ENCODE assay signal across 21 cellular contexts in genomic region chr20:46509523-46509922, GRCh38. TPM values are rescaled to one million over a fixed set of nuclear protein-coding genes. Genes with fewer than 3 reads are reported as not detected.
DNase-seq lines count a peak whose midpoint lies in the region; ATAC-seq and TF ChIP-seq lines count a peak whose summit lies in the region.
"Had no signal": no experiment of that assay in that cellular context is flagged by ENCODE, and none has a peak within 500 bp of the region (broad histone marks: within the 10 kb centered on the region; RNA-seq: fewer than 3 reads in every experiment).

No MANE protein-coding gene starts in this region.

- H3K4me3 ChIP-seq in Karpas-422 (ENCODE audit: low read length) (no peak overlapping the region), dorsolateral prefrontal cortex (no peak overlapping the region), stomach (no peak overlapping the region)
- H3K4me3 ChIP-seq: GM23338, MG63, SJSA1 had no signal

- H4K20me1 ChIP-seq in Karpas-422 (ENCODE audit: insufficient read depth, low read depth, low read length) = no peaks in the 10 kb centered on the region

- intact Hi-C loops in activated CD4-positive, alpha-beta T cell treated with anti-CD3 and anti-CD28 coated beads for 36 hours (cut with DNase I, micrococcal nuclease) = no loop called here
- intact Hi-C loops in dorsolateral prefrontal cortex (cut with DNase I) (no loop called here), stomach (cut with DNase I; ENCODE audit: low total_unique reads) (no loop called here)

- TF ChIP-seq CTCF in dorsolateral prefrontal cortex (IDR thresholded peaks at IDR 0.05 in 54 of 56, conservative IDR thresholded peaks at IDR 0.05 in 2 of 56; ENCODE audit: low read depth in 1 of 56, partially characterized antibody in 56 of 56) (no peak), stomach (IDR thresholded peaks at IDR 0.05) (no peak)

- no peak overlapping the region for H3K9ac ChIP-seq in Karpas-422 (ENCODE audit: low read length)

- H3K4me3 Mint-ChIP-seq in activated CD4-positive, alpha-beta T cell treated with anti-CD3 and anti-CD28 coated beads for 36 hours = no peak overlapping the region
- H3K4me3 Mint-ChIP-seq: GM23338 had no signal

- WGBS in stomach, 5 donors = 75 to 86% (median 79%) methylated on average over 2 of the region's 2 CpGs

- no peaks in the 10 kb centered on the region for H3K79me2 ChIP-seq in Karpas-422 (ENCODE audit: low read length)

- H3K27ac ChIP-seq in Karpas-422 (ENCODE audit: low read length) (no peak overlapping the region), dorsolateral prefrontal cortex (no peak overlapping the region), stomach (no peak overlapping the region)
- H3K27ac ChIP-seq: HL-60, SJSA1 had no signal

- H3K27ac Mint-ChIP-seq in activated CD4-positive, alpha-beta T cell treated with anti-CD3 and anti-CD28 coated beads for 36 hours = no peak overlapping the region
- H3K27ac Mint-ChIP-seq: GM23338 had no signal

- ATAC-seq in activated CD4-positive, alpha-beta T cell treated with anti-CD3 and anti-CD28 coated beads for 36 hours = no peak
- no peak for ATAC-seq in HG03565 (IDR thresholded peaks at IDR 0.05; ENCODE audit: unreplicated experiment)
- no peak for ATAC-seq in HG03442 (IDR thresholded peaks at IDR 0.05; ENCODE audit: unreplicated experiment)
- ATAC-seq: GM23338, PC-3 had no signal

- H3K9me3 Mint-ChIP-seq in activated CD4-positive, alpha-beta T cell treated with anti-CD3 and anti-CD28 coated beads for 36 hours (ENCODE audit: low read depth) = peaks cover 3% of the 10 kb centered on the region

- peaks cover 30% of the 10 kb centered on the region for H3K4me1 Mint-ChIP-seq in activated CD4-positive, alpha-beta T cell treated with anti-CD3 and anti-CD28 coated beads for 36 hours
- H3K4me1 Mint-ChIP-seq: GM23338 had no signal

- CTCF ChIA-PET in activated CD4-positive, alpha-beta T cell treated with anti-CD3 and anti-CD28 coated beads for 36 hours (lab: Charles Lee) = no interaction called here

- no peak for TF ChIP-seq EP300 in stomach (IDR thresholded peaks at IDR 0.05)

- POLR2A ChIA-PET in activated CD4-positive, alpha-beta T cell treated with anti-CD3 and anti-CD28 coated beads for 36 hours (lab: Charles Lee) = interaction anchor here (0.6 kb wide), 1 partner anchor 13 kb away, joined by 4 read pairs; no protein-coding TSS in a partner anchor

- H3K27me3 ChIP-seq in Karpas-422 (ENCODE audit: low read length) = no peaks in the 10 kb centered on the region
- peaks cover 0 to 4% (median 0%) of the 10 kb centered on the region in 45 donors for H3K27me3 ChIP-seq in dorsolateral prefrontal cortex
- peaks cover 0 to 3% (median under 1%) of the 10 kb centered on the region in 3 donors for H3K27me3 ChIP-seq in stomach
- H3K27me3 ChIP-seq: MG63 had no signal

- no peak overlapping the region for H2AFZ ChIP-seq in Karpas-422 (ENCODE audit: low read length)
- H2AFZ ChIP-seq: GM23338 had no signal

- no peaks in the 10 kb centered on the region for H3K9me3 ChIP-seq in Karpas-422 (ENCODE audit: low read length)
- no peaks in the 10 kb centered on the region for H3K9me3 ChIP-seq in stomach
- H3K9me3 ChIP-seq: Caco-2, MG63 had no signal

- H3K36me3 Mint-ChIP-seq in activated CD4-positive, alpha-beta T cell treated with anti-CD3 and anti-CD28 coated beads for 36 hours (ENCODE audit: low read depth) = peaks cover 10% of the 10 kb centered on the region

- H3K36me3 ChIP-seq in Karpas-422 (ENCODE audit: insufficient read depth, low read length) (no peaks in the 10 kb centered on the region), stomach (no peaks in the 10 kb centered on the region)
- H3K36me3 ChIP-seq: MG63, SJSA1 had no signal

- H3K27me3 Mint-ChIP-seq in activated CD4-positive, alpha-beta T cell treated with anti-CD3 and anti-CD28 coated beads for 36 hours = peaks cover 37% of the 10 kb centered on the region

- H3K4me2 ChIP-seq in Karpas-422 (ENCODE audit: low read depth, low read length, poor library complexity, severe bottlenecking) = no peak overlapping the region
- H3K4me2 ChIP-seq: GM23338 had no signal

- no peak for TF ChIP-seq POLR2A in stomach (IDR thresholded peaks at IDR 0.05)

- peak; percentile 22 for DNase-seq in activated CD4-positive, alpha-beta T cell treated with anti-CD3 and anti-CD28 coated beads for 36 hours
- no peak for DNase-seq in activated CD4-positive, alpha-beta T cell treated with anti-CD3 and anti-CD28 coated beads for 48 hours
- DNase-seq in Karpas-422 = peak; percentile 31
- peak in 8 of 10 donors; percentile 31 to 79 (median 55) for DNase-seq in dorsolateral prefrontal cortex
- DNase-seq in superior temporal gyrus (ENCODE audit: extremely low spot score) = peak; percentile 44
- no peak for DNase-seq in stomach
- DNase-seq: Caco-2, DMS79, KG1, MG63, NCI-H1436, NCI-H2081 treated with DMSO at 0.1 percent for 48 hours, NCI-H226, NCI-H526, PC-3 had no signal

- no peaks in the 10 kb centered on the region for H3K4me1 ChIP-seq in Karpas-422 (ENCODE audit: low read length)
- peaks cover 0 to 15% (median 11%) of the 10 kb centered on the region in 4 donors for H3K4me1 ChIP-seq in stomach
- H3K4me1 ChIP-seq: Caco-2, SJSA1 had no signal

- H3K9me2 ChIP-seq in Karpas-422 (replicated peaks; ENCODE audit: insufficient read depth, low read length) = no peaks in the 10 kb centered on the region

RNA-seq across cellular contexts. Expression of gene ZNF334, which starts 3.8 kb away (rescaled TPM):
- total RNA-seq in activated CD4-positive, alpha-beta T cell treated with anti-CD3 and anti-CD28 coated beads for 36 hours = 1 to 10 TPM; 3.4 to 4.9 TPM
- not detected in 2 replicates for total RNA-seq in Karpas-422 (2014; rRNA removed; shearing (Covaris generic); ENCODE audit: low replicate concordance)
- total RNA-seq in dorsolateral prefrontal cortex (10 to 100 TPM in 119 of 120 experiments, 1 to 10 TPM in 1; 9.9 to 30.3 (median 15.7) TPM), stomach (10 to 100 TPM in 2 of 5 donors, 1 to 10 TPM in 3; 1.4 to 12.8 (median 5.4) TPM)
- 1 to 10 TPM; 1.6 to 4.4 (median 2.0) TPM for polyA plus RNA-seq in stomach
- total RNA-seq: Caco-2, G401 had no signal

RNA-seq across cellular contexts. Expression of gene OCSTAMP, which starts 40.9 kb away (rescaled TPM):
- total RNA-seq in activated CD4-positive, alpha-beta T cell treated with anti-CD3 and anti-CD28 coated beads for 36 hours = under 1 TPM; 0.14 to 0.19 TPM
- not detected in 2 replicates for total RNA-seq in Karpas-422 (2014; rRNA removed; shearing (Covaris generic); ENCODE audit: low replicate concordance)
- under 1 TPM in 7 of 120 experiments, not detected in 113; 0.22 to 0.64 (median 0.45) TPM for total RNA-seq in dorsolateral prefrontal cortex
- not detected for total RNA-seq in stomach
- polyA plus RNA-seq in stomach = not detected
- total RNA-seq: Caco-2, G401, PC-3, SJSA1 had no signal

Comparison
In these comparisons a context has a peak if more than half of its experiments do, and no peak if none do; other contexts are left out.
1. DNase-seq: peak in activated CD4-positive, alpha-beta T cell treated with anti-CD3 and anti-CD28 coated beads for 36 hours (single experiment), Karpas-422 (single experiment), dorsolateral prefrontal cortex (8 of 10) and superior temporal gyrus (single experiment); none in activated CD4-positive, alpha-beta T cell treated with anti-CD3 and anti-CD28 coated beads for 48 hours (single experiment) and stomach (single experiment).